7 cellular contexts compared by ENCODE assay signal in the genomic region with DNA sequence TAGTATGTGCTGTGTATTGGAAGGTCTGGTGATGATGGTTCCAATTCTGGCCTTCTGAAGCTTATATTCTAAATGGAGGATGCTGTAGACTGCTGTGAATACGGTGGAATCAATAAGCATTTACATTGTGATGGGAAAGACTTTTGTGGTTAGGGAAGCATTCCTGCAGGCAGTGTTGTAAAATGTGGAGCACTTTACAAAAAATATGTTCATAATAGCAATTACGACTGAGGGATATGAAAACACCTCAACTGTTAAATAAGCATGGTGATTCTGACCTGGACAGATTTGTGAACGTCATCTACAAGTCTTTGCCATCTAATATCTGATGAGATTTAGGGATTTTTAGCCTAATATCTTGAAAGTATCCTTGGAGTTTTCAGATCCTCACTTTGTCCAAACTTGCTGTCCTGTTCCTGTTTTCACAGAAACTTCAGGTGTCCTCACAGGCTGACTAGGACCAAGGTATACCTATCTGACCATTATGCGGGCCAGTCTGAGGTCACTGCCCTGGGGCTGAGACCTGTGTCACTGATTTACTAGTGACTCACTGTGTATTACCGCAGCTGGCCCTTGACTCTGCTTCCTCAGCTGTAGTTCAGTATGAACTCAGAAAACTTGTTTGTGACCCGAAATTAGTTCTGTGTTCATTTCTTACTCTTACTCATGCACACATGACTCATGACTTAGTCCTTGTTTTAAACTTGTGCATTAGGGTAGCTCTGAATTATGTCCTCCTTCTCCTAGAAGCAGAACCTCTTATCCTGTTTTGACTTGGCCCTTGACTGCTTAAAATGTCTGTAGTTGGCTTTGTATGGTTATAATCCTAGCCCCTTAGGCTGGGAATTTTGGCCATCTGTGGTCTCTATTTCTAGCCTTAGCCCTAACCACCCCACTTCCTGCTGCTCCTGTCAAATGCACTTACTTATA.
A peak's percentile ranks its signal among the peaks of the same experiment; 100 is the strongest.
DNase-seq lines count a peak whose midpoint lies in the region; ATAC-seq and TF ChIP-seq lines count a peak whose summit lies in the region.

No MANE protein-coding gene starts in this region.

- H3K27ac Mint-ChIP-seq in activated T-helper 17 cell treated with anti-CD3 and anti-CD28 coated beads, Interleukin-2, amount 50 U/mL, for 72 hours, result peak overlapping the region; percentile 90

- peak overlapping the region; percentile 38 for H3K4me3 Mint-ChIP-seq in activated T-helper 17 cell treated with anti-CD3 and anti-CD28 coated beads, Interleukin-2, amount 50 U/mL, for 72 hours

- no peaks in the 10 kb centered on the region for H3K36me3 ChIP-seq in aorta (ENCODE audit: control insufficient read depth in 1 of 2, insufficient read depth in 2 of 2, low read length in 1 of 2)

- DNase-seq in GM13976 (ENCODE audit: low spot score) (peak; percentile 80), HK-2 (ENCODE audit: unreplicated experiment) (peak; percentile 78), left lobe of liver (ENCODE audit: low spot score) (peak; percentile 86), aorta (peak in 1 of 2 donors; percentile 79), posterior cingulate gyrus (no peak)

- intact Hi-C loops in aorta (cut with DNase I), result loop anchor here in 1 of 2 donors (10.0 kb wide), 1 partner anchor 718 kb away; a partner anchor contains a TSS
- intact Hi-C loops in posterior cingulate gyrus (cut with DNase I), result no loop called here

- peaks cover 25% of the 10 kb centered on the region for H3K36me3 Mint-ChIP-seq in activated T-helper 17 cell treated with anti-CD3 and anti-CD28 coated beads, Interleukin-2, amount 50 U/mL, for 72 hours (ENCODE audit: low read depth)

- H3K9me3 Mint-ChIP-seq in activated T-helper 17 cell treated with anti-CD3 and anti-CD28 coated beads, Interleukin-2, amount 50 U/mL, for 72 hours, result peaks cover 14% of the 10 kb centered on the region

- in situ Hi-C loops in GM13976 (cut with MboI; ENCODE audit: low sequenced_read_pairs, unreplicated experiment), result no loop called here

- H3K27ac ChIP-seq in aorta (ENCODE audit: low read depth in 1 of 2, low read length in 2 of 2), result peak overlapping the region in 1 of 2 donors; percentile 80

- no peak overlapping the region for H3K4me3 ChIP-seq in aorta (ENCODE audit: low read length in 2 of 2)

- H3K27me3 Mint-ChIP-seq in activated T-helper 17 cell treated with anti-CD3 and anti-CD28 coated beads, Interleukin-2, amount 50 U/mL, for 72 hours, result no peaks in the 10 kb centered on the region

- H3K9me3 ChIP-seq in aorta (ENCODE audit: control insufficient read depth, low read length), result no peaks in the 10 kb centered on the region

- peak; percentile 96 for ATAC-seq in GM21515 (IDR thresholded peaks at IDR 0.05; ENCODE audit: unreplicated experiment)
- ATAC-seq in activated T-helper 17 cell treated with anti-CD3 and anti-CD28 coated beads, Interleukin-2, amount 50 U/mL, for 72 hours (replicated peaks), result peak; percentile 98
- peak; percentile 98 for ATAC-seq in left lobe of liver
- ATAC-seq in aorta (ENCODE audit: low FRiP score), result peak; percentile 87

- H3K27me3 ChIP-seq in aorta (ENCODE audit: control insufficient read depth in 1 of 2, insufficient read depth in 2 of 2, low read length in 1 of 2), result no peaks in the 10 kb centered on the region

- H3K4me1 Mint-ChIP-seq in activated T-helper 17 cell treated with anti-CD3 and anti-CD28 coated beads, Interleukin-2, amount 50 U/mL, for 72 hours, result peaks cover 16% of the 10 kb centered on the region

- 54 to 56% methylated on average over 6 of the region's 6 CpGs for WGBS in aorta, 2 donors

- no peaks in the 10 kb centered on the region for H3K4me1 ChIP-seq in aorta (ENCODE audit: control insufficient read depth in 1 of 2, insufficient read depth in 2 of 2, low read length in 2 of 2)

- TF ChIP-seq CTCF in GM13976 (IDR thresholded peaks at IDR 0.05; ENCODE audit: borderline replicate concordance, control extremely low read depth, extremely low read depth, insufficient read depth, missing control alignments), result no peak

Comparison
In these comparisons a context has a peak if more than half of its experiments do, and no peak if none do; other contexts are left out.
1. DNase-seq: peak in GM13976 (single experiment), HK-2 (single experiment) and left lobe of liver (single experiment); none in posterior cingulate gyrus (0 of 10).
2. Peak in every context shown above with its lines, with median percentiles within 50 percentile points of each other: ATAC-seq.